In the genomic region with DNA sequence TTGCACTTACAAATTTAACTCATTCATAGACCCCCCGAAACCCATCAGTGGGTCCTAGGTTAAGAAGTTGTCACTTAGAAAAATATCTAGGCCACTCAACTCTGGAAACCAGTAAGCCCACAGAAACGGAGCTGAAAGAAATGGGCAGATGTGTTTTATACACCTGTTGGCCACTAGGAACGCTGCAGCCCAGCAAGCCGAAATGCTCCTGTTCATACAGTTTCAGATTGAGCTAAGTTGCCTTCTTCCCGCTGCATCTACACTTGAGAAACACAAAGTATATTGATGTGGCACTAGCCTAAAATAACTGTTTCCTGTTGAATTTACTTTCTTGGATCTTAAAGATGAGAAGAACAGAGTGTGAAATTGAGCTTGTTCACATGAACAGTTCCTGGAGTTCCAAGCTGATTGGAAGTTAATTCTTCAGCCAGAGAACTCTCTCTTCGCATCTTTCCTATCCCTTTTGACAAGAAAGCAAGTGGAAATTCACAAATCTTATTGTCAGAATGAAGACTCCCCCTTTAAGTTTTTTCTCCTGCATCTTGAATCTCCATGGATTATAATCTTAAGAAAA, we compare ENCODE assay signal across 1 cellular context.
TF ChIP-seq lines count a peak whose summit lies in the region.

No MANE protein-coding gene starts in this region.

TF ChIP-seq in GM12878, 131 proteins besides CTCF, POLR2A, EP300 and RAD21 (continued from another document):
- TF ChIP-seq, protein P1, sequence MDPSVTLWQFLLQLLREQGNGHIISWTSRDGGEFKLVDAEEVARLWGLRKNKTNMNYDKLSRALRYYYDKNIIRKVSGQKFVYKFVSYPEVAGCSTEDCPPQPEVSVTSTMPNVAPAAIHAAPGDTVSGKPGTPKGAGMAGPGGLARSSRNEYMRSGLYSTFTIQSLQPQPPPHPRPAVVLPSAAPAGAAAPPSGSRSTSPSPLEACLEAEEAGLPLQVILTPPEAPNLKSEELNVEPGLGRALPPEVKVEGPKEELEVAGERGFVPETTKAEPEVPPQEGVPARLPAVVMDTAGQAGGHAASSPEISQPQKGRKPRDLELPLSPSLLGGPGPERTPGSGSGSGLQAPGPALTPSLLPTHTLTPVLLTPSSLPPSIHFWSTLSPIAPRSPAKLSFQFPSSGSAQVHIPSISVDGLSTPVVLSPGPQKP (IDR thresholded peaks at IDR 0.05; ENCODE audit: low read depth, low read length): no peak
- TF ChIP-seq ZBTB4 (CRISPR knock-in tag; IDR thresholded peaks at IDR 0.05): no peak
- TF ChIP-seq BCLAF1 (IDR thresholded peaks at IDR 0.05): 0 out of 2 replicates have a peak, but pooled peaks have one; percentile 34
